In genomic region chr6:64812138-64812537, GRCh38 we compare ENCODE assay signal across 35 cellular contexts.
"Had no signal": no experiment of that assay in that cellular context is flagged by ENCODE, and none has a peak within 500 bp of the region (broad histone marks: within the 10 kb centered on the region; RNA-seq: fewer than 3 reads in every experiment).

No MANE protein-coding gene starts in this region.

- H3K4me3 ChIP-seq: MG63 had no signal

- H3K27me3 ChIP-seq: MG63 had no signal

- H3K36me3 ChIP-seq: MG63 had no signal

- DNase-seq: Karpas-422, Kasumi-1, MG63, MM.1S, MV-4-11, NCI-H1048, NCI-H1092, NCI-H1092 treated with DMSO at 0.1 percent for 48 hours, NCI-H1105, NCI-H1105 treated with DMSO at 0.1 percent for 48 hours, NCI-H1417, NCI-H1417 treated with DMSO at 0.1 percent for 48 hours, NCI-H1436, NCI-H1436 treated with DMSO at 0.1 percent for 48 hours, NCI-H146, NCI-H1694, NCI-H1694 treated with DMSO at 0.1 percent for 48 hours, NCI-H187, NCI-H187 treated with DMSO at 0.1 percent for 48 hours, NCI-H1930, NCI-H2029, NCI-H2029 treated with DMSO at 0.1 percent for 48 hours, NCI-H2081, NCI-H2081 treated with DMSO at 0.1 percent for 48 hours, NCI-H2107, NCI-H2171, NCI-H2171 treated with DMSO at 0.1 percent for 48 hours, NCI-H2227 treated with DMSO at 0.1 percent for 48 hours, NCI-H226, NCI-H345, NCI-H446, NCI-H446 treated with DMSO at 0.1 percent for 48 hours, NCI-H510A, NCI-H510A treated with DMSO at 0.1 percent for 48 hours, NCI-H524 had no signal

- H3K9me3 ChIP-seq: MG63 had no signal
